Comparison of ENCODE assay signal across 8 cellular contexts in genomic region chr22:21981874-21982273, GRCh38. TPM values are rescaled to one million over a fixed set of nuclear protein-coding genes. Genes with fewer than 3 reads are reported as not detected.
A peak's percentile ranks its signal among the peaks of the same experiment; 100 is the strongest.
DNase-seq lines count a peak whose midpoint lies in the region; ATAC-seq, FAIRE-seq and TF ChIP-seq lines count a peak whose summit lies in the region.

No MANE protein-coding gene starts in this region.

- ATAC-seq in GM21723 (IDR thresholded peaks at IDR 0.05; ENCODE audit: unreplicated experiment), result no peak

- peaks cover 4% of the 10 kb centered on the region for H3K27me3 Mint-ChIP-seq in glutamatergic neuron (ENCODE audit: unreplicated experiment)

- H3K36me3 ChIP-seq in WERI-Rb-1, result peaks cover 2% of the 10 kb centered on the region

- peak overlapping the region; percentile 79 for H3K27ac ChIP-seq in WERI-Rb-1

- no peak for FAIRE-seq in D721Med (lab: Jason Lieb, UNC)

- peaks cover 4% of the 10 kb centered on the region for H3K4me1 Mint-ChIP-seq in glutamatergic neuron (ENCODE audit: low read depth, unreplicated experiment)

- peak overlapping the region; percentile 52 for H3K27ac Mint-ChIP-seq in glutamatergic neuron (ENCODE audit: unreplicated experiment)

- peak overlapping the region; percentile 90 for H3K4me3 Mint-ChIP-seq in glutamatergic neuron (ENCODE audit: unreplicated experiment)

- peaks cover 5% of the 10 kb centered on the region for H3K9me3 Mint-ChIP-seq in glutamatergic neuron (ENCODE audit: unreplicated experiment)

- H3K9me3 ChIP-seq in WERI-Rb-1 (ENCODE audit: severe bottlenecking), result no peaks in the 10 kb centered on the region

- no peaks in the 10 kb centered on the region for H3K36me3 Mint-ChIP-seq in glutamatergic neuron (ENCODE audit: unreplicated experiment)

- no peaks in the 10 kb centered on the region for H3K27me3 ChIP-seq in WERI-Rb-1 (ENCODE audit: insufficient read depth, low read depth, severe bottlenecking)

- TF ChIP-seq CTCF in GM12875 (IDR thresholded peaks at IDR 0.05; ENCODE audit: borderline replicate concordance, insufficient read depth, low read depth, low read length) (no peak), WERI-Rb-1 (IDR thresholded peaks at IDR 0.05; ENCODE audit: low read depth, low read length) (no peak), glutamatergic neuron (IDR thresholded peaks at IDR 0.05; ENCODE audit: partially characterized antibody, unreplicated experiment) (no peak), retinal pigment epithelial cell (conservative IDR thresholded peaks at IDR 0.05; ENCODE audit: low read depth, low read length) (no peak), D721Med (IDR thresholded peaks at IDR 0.05; ENCODE audit: insufficient read depth, missing control alignments) (no peak)

- H3K4me3 ChIP-seq in GM12875 (ENCODE audit: low read depth, low read length), result peak overlapping the region; percentile 93
- peak overlapping the region; percentile 99 for H3K4me3 ChIP-seq in WERI-Rb-1 (ENCODE audit: low read depth, low read length)
- H3K4me3 ChIP-seq in retinal pigment epithelial cell (ENCODE audit: low read length), result peak overlapping the region; percentile 97

- no peak for DNase-seq in WERI-Rb-1
- DNase-seq in glutamatergic neuron, result no peak
- no peak for DNase-seq in retinal pigment epithelial cell (ENCODE audit: low read depth)
- DNase-seq in D721Med (ENCODE audit: insufficient read length, low spot score), result no peak
- no peak for DNase-seq in NCI-H187 treated with DMSO at 0.1 percent for 48 hours (lab: John Stamatoyannopoulos, UW)
- DNase-seq in NCI-H526 treated with DMSO at 0.1 percent for 48 hours (lab: John Stamatoyannopoulos, UW), result no peak

RNA-seq across cellular contexts. Expression of gene TOP3B, which starts 0.7 kb away (rescaled TPM):
- 83.5 TPM for total RNA-seq in glutamatergic neuron (ENCODE audit: unreplicated experiment)

RNA-seq across cellular contexts. Expression of gene PPM1F, which starts 29.2 kb away (rescaled TPM):
- 40.1 TPM for total RNA-seq in glutamatergic neuron (ENCODE audit: unreplicated experiment)
